In the genomic region with DNA sequence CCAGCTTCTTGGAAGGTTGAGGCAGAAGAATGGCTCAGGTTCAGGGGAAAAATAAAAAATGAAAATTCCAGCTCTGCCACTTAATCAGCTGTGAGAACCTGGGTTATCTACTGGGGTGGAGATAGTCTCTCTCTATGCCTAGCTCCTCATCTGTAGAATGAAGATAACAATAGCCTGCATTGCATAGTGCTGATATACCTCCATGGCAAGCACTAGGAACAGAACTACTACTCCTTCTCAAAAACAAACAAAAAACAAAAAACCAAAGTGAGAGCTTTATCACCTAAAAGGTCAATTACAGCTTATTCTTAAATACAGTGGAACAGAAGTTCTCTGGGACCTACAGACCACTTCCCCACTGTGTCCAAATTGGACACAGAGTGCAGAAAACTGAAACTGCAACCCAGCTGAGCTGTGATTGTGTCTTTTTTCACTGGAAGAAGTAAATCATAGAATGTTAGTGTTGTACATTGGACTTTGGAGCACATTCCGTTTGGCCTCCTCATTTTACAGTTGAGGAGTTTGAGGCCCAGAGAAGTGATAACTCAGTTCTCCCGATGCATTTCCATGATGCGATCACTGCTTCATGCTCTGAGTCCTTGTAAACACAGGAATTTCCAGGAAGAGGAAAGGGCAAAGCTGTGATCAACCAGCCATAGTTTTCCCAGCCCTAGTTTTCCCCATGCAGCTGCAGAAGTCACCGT, we compare ENCODE assay signal across 10 cellular contexts. TPM values are rescaled to one million over a fixed set of nuclear protein-coding genes. Genes with fewer than 3 reads are reported as not detected.
DNase-seq lines count a peak whose midpoint lies in the region; ATAC-seq, FAIRE-seq and TF ChIP-seq lines count a peak whose summit lies in the region.
"Had no signal": no experiment of that assay in that cellular context is flagged by ENCODE, and none has a peak within 500 bp of the region (broad histone marks: within the 10 kb centered on the region; RNA-seq: fewer than 3 reads in every experiment).

No MANE protein-coding gene starts in this region.

- DNase-seq in heart right ventricle (no peak), cardiac septum (ENCODE audit: low spot score) (no peak), SK-N-MC (ENCODE audit: low read depth, low spot score) (no peak), keratinocyte (ENCODE audit: low read depth, low spot score) (no peak), ecto neural progenitor cell (ENCODE audit: low spot score) (no peak), iPS-NIHi7 (ENCODE audit: extremely low spot score) (no peak)
- DNase-seq in stimulated activated CD4-positive, alpha-beta T cell treated with anti-CD3 and anti-CD28 coated beads, Interleukin-2, amount 100 ng/mL, for 48 hours, result no peak
- DNase-seq: MG63 had no signal

- no peaks in the 10 kb centered on the region for H4K20me1 ChIP-seq in keratinocyte (ENCODE audit: control insufficient read depth, extremely low read depth, insufficient read depth, low read length)

- intact Hi-C loops in heart right ventricle (cut with DNase I) (loop anchor here (1.0 to 10.0 kb wide), 16 partner anchors 190 to 722 kb away; no protein-coding TSS in a partner anchor), cardiac septum (cut with DNase I) (loop anchor here (2.0 to 10.0 kb wide), 5 partner anchors 102 to 775 kb away; no protein-coding TSS in a partner anchor)

- H2AFZ ChIP-seq in keratinocyte (ENCODE audit: control insufficient read depth, low read length), result peak overlapping the region; percentile 7

- no peaks in the 10 kb centered on the region for H3K79me2 ChIP-seq in keratinocyte (ENCODE audit: control insufficient read depth, insufficient read depth, low read length)

- ATAC-seq in heart right ventricle, result peak in 7 of 8 donors; percentile 13 to 54 (median 31)
- no peak for ATAC-seq in HG03108 (IDR thresholded peaks at IDR 0.05; ENCODE audit: unreplicated experiment)

- H3K4me3 ChIP-seq in heart right ventricle (peak overlapping the region in 7 of 10 donors; percentile 16 to 40 (median 34)), SK-N-MC (peak overlapping the region; percentile 75), keratinocyte (ENCODE audit: control insufficient read depth in 2 of 3, extremely low read depth in 1 of 3, insufficient read depth in 2 of 3, low read depth in 1 of 3, low read length in 3 of 3) (peak overlapping the region in 2 of 3 experiments; percentile 16 to 36)
- H3K4me3 ChIP-seq: MG63 had no signal

- dilution Hi-C loops in keratinocyte (cut with MboI; ENCODE audit: extremely low pct_ligation_motif_present, low sequenced_read_pairs), result no loop called here

- no peaks in the 10 kb centered on the region for H3K9me1 ChIP-seq in keratinocyte (ENCODE audit: control insufficient read depth, extremely low read depth, insufficient read depth, low read length)

- H3K27ac ChIP-seq in heart right ventricle, result peak overlapping the region in 4 of 10 donors; percentile 5 to 28 (median 21)
- no peak overlapping the region for H3K27ac ChIP-seq in SK-N-MC
- H3K27ac ChIP-seq in keratinocyte (ENCODE audit: control insufficient read depth, insufficient read depth, low read length), result no peak overlapping the region

- FAIRE-seq in keratinocyte (lab: Jason Lieb, UNC), result no peak
- FAIRE-seq: endometrium had no signal

- H3K9me3 ChIP-seq in heart right ventricle (peaks cover 0 to 5% (median 0%) of the 10 kb centered on the region in 11 donors), SK-N-MC (ENCODE audit: low read depth, low read length) (no peaks in the 10 kb centered on the region), keratinocyte (ENCODE audit: control insufficient read depth, low read depth, low read length) (no peaks in the 10 kb centered on the region)
- H3K9me3 ChIP-seq: MG63 had no signal

- H3K9ac ChIP-seq in SK-N-MC (ENCODE audit: insufficient read length), result no peak overlapping the region
- H3K9ac ChIP-seq in keratinocyte (ENCODE audit: control insufficient read depth, extremely low read depth, insufficient read depth, low read length), result no peak overlapping the region

- 75 to 85% methylated on average over 4 of the region's 4 CpGs for WGBS in heart right ventricle, 2 donors

- no peak for TF ChIP-seq CTCF in heart right ventricle (IDR thresholded peaks at IDR 0.05)
- TF ChIP-seq CTCF in keratinocyte (optimal IDR thresholded peaks at IDR 0.05 in 1 of 3, IDR thresholded peaks at IDR 0.05 in 1 of 3, conservative IDR thresholded peaks at IDR 0.05 in 1 of 3; ENCODE audit: extremely low read depth in 1 of 3, insufficient read depth in 2 of 3, low read length in 3 of 3), result no peak

- H3K4me1 ChIP-seq in heart right ventricle (peaks cover 0 to 18% (median 5%) of the 10 kb centered on the region in 9 donors), keratinocyte (ENCODE audit: control insufficient read depth, extremely low read depth, insufficient read depth, low read length) (no peaks in the 10 kb centered on the region)

- peak overlapping the region; percentile 62 for H3K4me2 ChIP-seq in keratinocyte (ENCODE audit: control insufficient read depth, extremely low read depth, insufficient read depth, low read depth, low read length)

- no peaks in the 10 kb centered on the region for H3K36me3 ChIP-seq in heart right ventricle
- H3K36me3 ChIP-seq in SK-N-MC (ENCODE audit: insufficient read depth, low read length), result peaks cover 3% of the 10 kb centered on the region; the same call in 1 of the 2 replicates
- no peaks in the 10 kb centered on the region for H3K36me3 ChIP-seq in keratinocyte (ENCODE audit: control insufficient read depth in 2 of 2, extremely low read depth in 1 of 2, insufficient read depth in 2 of 2, low read length in 2 of 2)

- no peaks in the 10 kb centered on the region for H3K27me3 ChIP-seq in heart right ventricle
- no peaks in the 10 kb centered on the region for H3K27me3 ChIP-seq in keratinocyte (ENCODE audit: control insufficient read depth, extremely low read depth, insufficient read depth, low read length)
- H3K27me3 ChIP-seq: MG63 had no signal

RNA-seq across cellular contexts. Expression of a gene that starts 23.3 kb away (rescaled TPM):
- total RNA-seq in heart right ventricle (under 1 TPM in 4 of 10 donors, not detected in 6; 0.20 to 0.69 (median 0.27) TPM), cardiac septum (not detected)
- polyA plus RNA-seq in heart right ventricle (under 1 TPM; 0.20 to 0.44 TPM), keratinocyte (5.7 to 12.0 TPM (median 7.3 TPM) in 3 replicates)
- 1.4 TPM for polyA plus RNA-seq in keratinocyte (2011; ENCODE audit: low read depth)
- polyA plus RNA-seq in keratinocyte (2011; cell fraction: cytosol; rRNA removed), result 4.6 and 7.4 TPM in 2 replicates
- polyA plus RNA-seq in keratinocyte (2011; cell fraction: nucleus; rRNA removed), result 9.3 and 10.3 TPM in 2 replicates
- polyA plus RNA-seq in keratinocyte (2012; ENCODE audit: low replicate concordance), result 0.73 and 4.5 TPM in 2 replicates
- 3.2 to 7.8 TPM (median 3.3 TPM) in 3 replicates for polyA minus RNA-seq in keratinocyte
- polyA minus RNA-seq in keratinocyte (2011; cell fraction: cytosol; rRNA and poly(A)+ RNA removed), result not detected
- polyA minus RNA-seq in keratinocyte (2011; cell fraction: nucleus; rRNA and poly(A)+ RNA removed), result 2.6 and 6.8 TPM in 2 replicates
